8 cellular contexts compared by ENCODE assay signal in genomic region chr16:2907089-2907735, GRCh38. TPM values are rescaled to one million over a fixed set of nuclear protein-coding genes. Genes with fewer than 3 reads are reported as not detected.
DNase-seq lines count a peak whose midpoint lies in the region; ATAC-seq and TF ChIP-seq lines count a peak whose summit lies in the region.
"Not testable (repeated sequence)": the region's sequence is repeated elsewhere in the genome, so short reads cannot be mapped to it uniquely, and the experiment has no call there.

No MANE protein-coding gene starts in this region.

- peaks cover 33% of the 10 kb centered on the region for H3K36me3 Mint-ChIP-seq in Caco-2 (ENCODE audit: insufficient read depth, unreplicated experiment)
- not testable (repeated sequence) for H3K36me3 Mint-ChIP-seq in brain; natural killer cell treated with Interleukin-12 subunit alpha and Interleukin-12 subunit beta and Interleukin-15 and Interleukin-18, amount 100 ng/mL, for 72 hours

- not testable (repeated sequence) for H3K27ac Mint-ChIP-seq in Caco-2 (ENCODE audit: unreplicated experiment); natural killer cell treated with Interleukin-12 subunit alpha and Interleukin-12 subunit beta and Interleukin-15 and Interleukin-18, amount 100 ng/mL, for 72 hours
- H3K27ac Mint-ChIP-seq in brain = peak overlapping the region in 4 of 5 experiments; percentile 11 to 55 (median 42)

- intact Hi-C loops in Caco-2 (cut with micrococcal nuclease; ENCODE audit: unreplicated experiment); head of caudate nucleus (cut with DNase I): not testable (repeated sequence)

- BruUV-seq in Caco-2 (replicated peaks; lab: Mats Ljungman, UMichigan) = not testable (repeated sequence)

- not testable (repeated sequence) for H3K9me3 ChIP-seq in Caco-2

- H3K4me3 Mint-ChIP-seq in Caco-2 (ENCODE audit: unreplicated experiment) (peak overlapping the region; percentile 92), brain (peak overlapping the region in 4 of 5 experiments; percentile 42 to 99 (median 59))
- H3K4me3 Mint-ChIP-seq in natural killer cell treated with Interleukin-12 subunit alpha and Interleukin-12 subunit beta and Interleukin-15 and Interleukin-18, amount 100 ng/mL, for 72 hours = not testable (repeated sequence)

- POLR2A ChIA-PET in Caco-2 (lab: Charles Lee) = not testable (repeated sequence)

- TF ChIP-seq CTCF in Caco-2 (IDR thresholded peaks at IDR 0.05; ENCODE audit: insufficient read depth in 1 of 2, low read depth in 1 of 2, low read length in 1 of 2, severe bottlenecking in 1 of 2, unreplicated experiment in 1 of 2) = peak in 1 of 2 experiments; percentile 33
- peak; percentile 62 to 72 for TF ChIP-seq CTCF in brain (conservative IDR thresholded peaks at IDR 0.05)

- H3K4me3 ChIP-seq in Caco-2 (ENCODE audit: low read depth, low read length) = not testable (repeated sequence)

- DNase-seq in Caco-2 (peak; percentile 58 to 64), KBM-7 (peak; percentile 71), OCI-M1 (lab: John Stamatoyannopoulos, UW) (peak; percentile 70), head of caudate nucleus (peak in 36 of 42 donors; percentile 17 to 76 (median 52))
- DNase-seq in activated CD4-positive, alpha-beta T cell treated with anti-CD3 and anti-CD28 coated beads, Interleukin-2, amount 50 U/mL, for 48 hours = peak; percentile 45 to 56
- peak; percentile 71 for DNase-seq in natural killer cell treated with Interleukin-12 subunit alpha and Interleukin-12 subunit beta and Interleukin-15 and Interleukin-18, amount 100 ng/mL, for 72 hours (ENCODE audit: low spot score)
- DNase-seq in stimulated activated naive CD8-positive, alpha-beta T cell treated with anti-CD3 and anti-CD28 coated beads, Interleukin-15, Interleukin-2, amounts not matched to agents 100 U/mL and 50 U/mL, for 24 hours = peak; percentile 46

- CTCF ChIA-PET in Caco-2 (lab: Charles Lee) = interaction anchor here (0.9 to 1.7 kb wide), 3 partner anchors 20 to 130 kb away, joined by 3 to 16 read pairs (median 4); partner anchors contain the start of gene FLYWCH2

- in situ Hi-C loops in KBM-7 (cut with MboI; ENCODE audit: low pct_unique_long_range_greater_than_20kb, low sequenced_read_pairs) = not testable (repeated sequence)

- ATAC-seq in natural killer cell treated with Interleukin-12 subunit alpha and Interleukin-12 subunit beta and Interleukin-15 and Interleukin-18, amount 100 ng/mL, for 72 hours; stimulated activated naive CD8-positive, alpha-beta T cell treated with anti-CD3 and anti-CD28 coated beads, Interleukin-15, Interleukin-2, amounts not matched to agents 100 U/mL and 50 U/mL, for 24 hours: not testable (repeated sequence)

- not testable (repeated sequence) for H3K27me3 ChIP-seq in Caco-2 (replicated peaks; ENCODE audit: control insufficient read depth, insufficient read depth, low read length)

- not testable (repeated sequence) for H3K9me3 Mint-ChIP-seq in Caco-2 (ENCODE audit: unreplicated experiment); brain; natural killer cell treated with Interleukin-12 subunit alpha and Interleukin-12 subunit beta and Interleukin-15 and Interleukin-18, amount 100 ng/mL, for 72 hours

- not testable (repeated sequence) for H3K4me1 ChIP-seq in Caco-2

- H3K4me1 Mint-ChIP-seq in Caco-2 (ENCODE audit: low read depth, unreplicated experiment) = not testable (repeated sequence)
- peaks cover 37% of the 10 kb centered on the region for H3K4me1 Mint-ChIP-seq in brain
- H3K4me1 Mint-ChIP-seq in natural killer cell treated with Interleukin-12 subunit alpha and Interleukin-12 subunit beta and Interleukin-15 and Interleukin-18, amount 100 ng/mL, for 72 hours (ENCODE audit: low read depth in 2 of 2) = peaks cover 23 to 28% of the 10 kb centered on the region in 2 donors

- H3K36me3 ChIP-seq in Caco-2 (ENCODE audit: control insufficient read depth, insufficient read depth, low read length) = not testable (repeated sequence)

- not testable (repeated sequence) for H3K27me3 Mint-ChIP-seq in Caco-2 (ENCODE audit: insufficient read depth, unreplicated experiment); brain; natural killer cell treated with Interleukin-12 subunit alpha and Interleukin-12 subunit beta and Interleukin-15 and Interleukin-18, amount 100 ng/mL, for 72 hours

RNA-seq across cellular contexts. Expression of gene FLYWCH1, which starts 4.5 kb away (rescaled TPM):
- 23.3 and 27.9 TPM in 2 replicates for total RNA-seq in Caco-2 (2022)
- polyA plus RNA-seq in brain (ENCODE audit: insufficient read depth, low read depth, low replicate concordance) = 44.2 TPM
- total RNA-seq in natural killer cell treated with Interleukin-12 subunit alpha and Interleukin-12 subunit beta and Interleukin-15 and Interleukin-18, amount 100 ng/mL, for 72 hours = 10 to 100 TPM; 66.6 to 85.7 TPM

RNA-seq across cellular contexts. Expression of gene FLYWCH2, which starts 24.2 kb away (rescaled TPM):
- total RNA-seq in Caco-2 (2022) = 26.0 and 28.7 TPM in 2 replicates
- polyA plus RNA-seq in brain (ENCODE audit: insufficient read depth, low read depth, low replicate concordance) = 65.5 TPM
- 10 to 100 TPM; 21.5 to 24.7 TPM for total RNA-seq in natural killer cell treated with Interleukin-12 subunit alpha and Interleukin-12 subunit beta and Interleukin-15 and Interleukin-18, amount 100 ng/mL, for 72 hours

RNA-seq across cellular contexts. Expression of gene PRSS22, which starts 49.2 kb away (rescaled TPM):
- total RNA-seq in Caco-2 (2022) = 131 TPM in 2 replicates
- polyA plus RNA-seq in brain (ENCODE audit: insufficient read depth, low read depth, low replicate concordance) = not detected
- total RNA-seq in natural killer cell treated with Interleukin-12 subunit alpha and Interleukin-12 subunit beta and Interleukin-15 and Interleukin-18, amount 100 ng/mL, for 72 hours = under 1 TPM; 0.86 TPM

RNA-seq across cellular contexts. Expression of gene KREMEN2, which starts 56.9 kb away (rescaled TPM):
- total RNA-seq in Caco-2 (2022) = 1.9 and 2.2 TPM in 2 replicates
- polyA plus RNA-seq in brain (ENCODE audit: insufficient read depth, low read depth, low replicate concordance) = 1.1 TPM
- total RNA-seq in natural killer cell treated with Interleukin-12 subunit alpha and Interleukin-12 subunit beta and Interleukin-15 and Interleukin-18, amount 100 ng/mL, for 72 hours = not detected

Comparison
In these comparisons a context has a peak if more than half of its experiments do, and no peak if none do; other contexts are left out.
1. RNA of gene PRSS22, which starts 49.2 kb away (total RNA-seq): 131 TPM in Caco-2; 0.86 TPM in natural killer cell treated with Interleukin-12 subunit alpha and Interleukin-12 subunit beta and Interleukin-15 and Interleukin-18, amount 100 ng/mL, for 72 hours; every median in the first group is over 10 times any median in the second.
2. Peak in every context shown above with its lines, with median percentiles within 50 percentile points of each other: DNase-seq.